ENCODE assay signal across 9 cellular contexts in the genomic region with DNA sequence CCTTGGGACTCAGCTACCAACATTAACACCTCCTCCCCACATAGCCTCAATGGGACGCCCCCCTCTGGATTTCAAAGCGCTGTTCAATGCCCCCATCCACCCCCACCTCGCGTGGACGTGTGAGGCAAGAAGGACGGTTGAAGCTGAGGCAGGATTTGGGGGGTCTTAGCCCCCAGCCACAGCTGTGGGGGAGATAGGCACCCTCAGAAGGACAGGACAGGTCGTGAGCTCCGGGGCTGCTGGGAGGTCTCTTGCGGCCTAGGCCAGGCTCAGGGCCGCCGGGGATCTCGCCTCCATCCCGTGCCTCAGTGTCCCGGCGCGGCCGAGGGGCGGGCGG. TPM values are rescaled to one million over a fixed set of nuclear protein-coding genes. Genes with fewer than 3 reads are reported as not detected.
A peak's percentile ranks its signal among the peaks of the same experiment; 100 is the strongest.
DNase-seq lines count a peak whose midpoint lies in the region; ATAC-seq and TF ChIP-seq lines count a peak whose summit lies in the region.
"Had no signal": no experiment of that assay in that cellular context is flagged by ENCODE, and none has a peak within 500 bp of the region (broad histone marks: within the 10 kb centered on the region; RNA-seq: fewer than 3 reads in every experiment).

No MANE protein-coding gene starts in this region.

- H3K9me3 Mint-ChIP-seq in activated T-helper 1 cell treated with anti-CD3 and anti-CD28 coated beads, Interleukin-12 subunit alpha, Interleukin-12 subunit beta, Interleukin-2, Interleukin-4 antibody, amounts not matched to agents 30 ng/mL and 10 ng/mL and 1 ng/mL, durations not matched to agents 14 hours and 24 hours and 36 hours = no peaks in the 10 kb centered on the region
- no peaks in the 10 kb centered on the region for H3K9me3 Mint-ChIP-seq in stimulated activated naive CD8-positive, alpha-beta T cell treated with anti-CD3 and anti-CD28 coated beads, Interleukin-15, amount 100 ng/mL, for 72 hours

- no peak overlapping the region for H3K27ac ChIP-seq in iPS-18a (ENCODE audit: low read length)

- in situ Hi-C loops in G401 (cut with HindIII; ENCODE audit: low sequenced_read_pairs) = loop anchor here (5.0 kb wide), 1 partner anchor 168 kb away; no protein-coding TSS in a partner anchor

- peaks cover 15% of the 10 kb centered on the region for H3K27me3 Mint-ChIP-seq in activated T-helper 1 cell treated with anti-CD3 and anti-CD28 coated beads, Interleukin-12 subunit alpha, Interleukin-12 subunit beta, Interleukin-2, Interleukin-4 antibody, amounts not matched to agents 30 ng/mL and 10 ng/mL and 1 ng/mL, durations not matched to agents 14 hours and 24 hours and 36 hours (ENCODE audit: insufficient read depth)
- H3K27me3 Mint-ChIP-seq in stimulated activated naive CD8-positive, alpha-beta T cell treated with anti-CD3 and anti-CD28 coated beads, Interleukin-15, amount 100 ng/mL, for 72 hours = peaks cover 10% of the 10 kb centered on the region

- H3K27ac Mint-ChIP-seq in activated T-helper 1 cell treated with anti-CD3 and anti-CD28 coated beads, Interleukin-12 subunit alpha, Interleukin-12 subunit beta, Interleukin-2, Interleukin-4 antibody, amounts not matched to agents 30 ng/mL and 10 ng/mL and 1 ng/mL, durations not matched to agents 14 hours and 24 hours and 36 hours = peak overlapping the region; percentile 64
- H3K27ac Mint-ChIP-seq in stimulated activated naive CD8-positive, alpha-beta T cell treated with anti-CD3 and anti-CD28 coated beads, Interleukin-15, amount 100 ng/mL, for 72 hours = peak overlapping the region in 1 of 2 donors; percentile 77

- no peaks in the 10 kb centered on the region for H3K36me3 ChIP-seq in iPS-18a (ENCODE audit: control insufficient read depth, low read depth, low read length)

- H3K4me1 Mint-ChIP-seq in activated T-helper 1 cell treated with anti-CD3 and anti-CD28 coated beads, Interleukin-12 subunit alpha, Interleukin-12 subunit beta, Interleukin-2, Interleukin-4 antibody, amounts not matched to agents 30 ng/mL and 10 ng/mL and 1 ng/mL, durations not matched to agents 14 hours and 24 hours and 36 hours (ENCODE audit: low read depth) = peaks cover 23% of the 10 kb centered on the region
- peaks cover 33% of the 10 kb centered on the region for H3K4me1 Mint-ChIP-seq in stimulated activated naive CD8-positive, alpha-beta T cell treated with anti-CD3 and anti-CD28 coated beads, Interleukin-15, amount 100 ng/mL, for 72 hours

- H3K4me3 ChIP-seq in HFF-Myc (replicated peaks; ENCODE audit: low read depth, low read length) (peak overlapping the region; percentile 56), iPS-18a (ENCODE audit: low read length) (peak overlapping the region; percentile 62)

- no peak for TF ChIP-seq CTCF in HFF-Myc (IDR thresholded peaks at IDR 0.05; ENCODE audit: low read depth, low read length, missing control alignments)

- no peaks in the 10 kb centered on the region for H3K36me3 Mint-ChIP-seq in activated T-helper 1 cell treated with anti-CD3 and anti-CD28 coated beads, Interleukin-12 subunit alpha, Interleukin-12 subunit beta, Interleukin-2, Interleukin-4 antibody, amounts not matched to agents 30 ng/mL and 10 ng/mL and 1 ng/mL, durations not matched to agents 14 hours and 24 hours and 36 hours (ENCODE audit: low read depth)

- no peaks in the 10 kb centered on the region for H3K9me3 ChIP-seq in iPS-18a (ENCODE audit: control insufficient read depth, low read depth, low read length)

- intact Hi-C loops in activated T-helper 1 cell treated with anti-CD3 and anti-CD28 coated beads, Interleukin-12 subunit alpha, Interleukin-12 subunit beta, Interleukin-2, Interleukin-4 antibody, amounts not matched to agents 30 ng/mL and 10 ng/mL and 1 ng/mL, durations not matched to agents 14 hours and 24 hours and 36 hours (cut with micrococcal nuclease) = no loop called here

- ATAC-seq in stimulated activated naive CD8-positive, alpha-beta T cell treated with anti-CD3 and anti-CD28 coated beads, Interleukin-15, amount 100 ng/mL, for 72 hours = peak; percentile 8
- ATAC-seq in GM18858 (IDR thresholded peaks at IDR 0.05; ENCODE audit: unreplicated experiment) (no peak), HG03342 (IDR thresholded peaks at IDR 0.05; ENCODE audit: unreplicated experiment) (no peak)

- H3K9ac ChIP-seq in iPS-18a (ENCODE audit: low read length) = no peak overlapping the region

- peak overlapping the region; percentile 61 for H3K4me3 Mint-ChIP-seq in activated T-helper 1 cell treated with anti-CD3 and anti-CD28 coated beads, Interleukin-12 subunit alpha, Interleukin-12 subunit beta, Interleukin-2, Interleukin-4 antibody, amounts not matched to agents 30 ng/mL and 10 ng/mL and 1 ng/mL, durations not matched to agents 14 hours and 24 hours and 36 hours
- H3K4me3 Mint-ChIP-seq in stimulated activated naive CD8-positive, alpha-beta T cell treated with anti-CD3 and anti-CD28 coated beads, Interleukin-15, amount 100 ng/mL, for 72 hours = peak overlapping the region; percentile 73 to 74

- DNase-seq in HFF-Myc (ENCODE audit: extremely low read depth, low read depth) (no peak), G401 (ENCODE audit: low spot score) (no peak)
- DNase-seq in activated T-helper 1 cell treated with anti-CD3 and anti-CD28 coated beads, Interleukin-12 subunit alpha, Interleukin-12 subunit beta, Interleukin-2, Interleukin-4 antibody, amounts not matched to agents 30 ng/mL and 10 ng/mL and 1 ng/mL, durations not matched to agents 14 hours and 24 hours and 36 hours (ENCODE audit: low spot score) = no peak
- peak in 1 of 2 donors; percentile 25 for DNase-seq in stimulated activated naive CD8-positive, alpha-beta T cell treated with anti-CD3 and anti-CD28 coated beads, Interleukin-15, amount 100 ng/mL, for 72 hours
- DNase-seq in stimulated activated CD4-positive, alpha-beta T cell treated with anti-CD3 and anti-CD28 coated beads, Interleukin-4, amount 100 ng/mL, for 1 hour = no peak

- H3K27me3 ChIP-seq in iPS-18a (ENCODE audit: control insufficient read depth, insufficient read depth, low read length) = peaks cover 25% of the 10 kb centered on the region

- H3K4me1 ChIP-seq in iPS-18a (ENCODE audit: control insufficient read depth, low read depth, low read length) = peaks cover 4% of the 10 kb centered on the region

RNA-seq across cellular contexts. Expression of a gene that starts 8.3 kb away (rescaled TPM):
- not detected in 2 replicates for total RNA-seq in activated T-helper 1 cell treated with anti-CD3 and anti-CD28 coated beads, Interleukin-12 subunit alpha, Interleukin-12 subunit beta, Interleukin-2, Interleukin-4 antibody, amounts not matched to agents 30 ng/mL and 10 ng/mL and 1 ng/mL, durations not matched to agents 14 hours and 24 hours and 36 hours
- 0.41 TPM in 1 of 2 replicates, not detected in the other for total RNA-seq in G401 (2014; rRNA removed; shearing (Covaris generic))
- total RNA-seq: lower leg skin had no signal

RNA-seq across cellular contexts. Expression of a gene that starts 23.0 kb away (rescaled TPM):
- total RNA-seq in activated T-helper 1 cell treated with anti-CD3 and anti-CD28 coated beads, Interleukin-12 subunit alpha, Interleukin-12 subunit beta, Interleukin-2, Interleukin-4 antibody, amounts not matched to agents 30 ng/mL and 10 ng/mL and 1 ng/mL, durations not matched to agents 14 hours and 24 hours and 36 hours = 81.4 and 85.7 TPM in 2 replicates
- 103 and 105 TPM in 2 replicates for total RNA-seq in G401 (2014; rRNA removed; shearing (Covaris generic))

RNA-seq across cellular contexts. Expression of a gene that starts 35.5 kb away (rescaled TPM):
- total RNA-seq in activated T-helper 1 cell treated with anti-CD3 and anti-CD28 coated beads, Interleukin-12 subunit alpha, Interleukin-12 subunit beta, Interleukin-2, Interleukin-4 antibody, amounts not matched to agents 30 ng/mL and 10 ng/mL and 1 ng/mL, durations not matched to agents 14 hours and 24 hours and 36 hours = 65.6 and 66.0 TPM in 2 replicates
- 26.6 and 40.0 TPM in 2 replicates for total RNA-seq in G401 (2014; rRNA removed; shearing (Covaris generic))

RNA-seq across cellular contexts. Expression of a gene that starts 45.0 kb away (rescaled TPM):
- total RNA-seq in activated T-helper 1 cell treated with anti-CD3 and anti-CD28 coated beads, Interleukin-12 subunit alpha, Interleukin-12 subunit beta, Interleukin-2, Interleukin-4 antibody, amounts not matched to agents 30 ng/mL and 10 ng/mL and 1 ng/mL, durations not matched to agents 14 hours and 24 hours and 36 hours = 107 and 111 TPM in 2 replicates
- total RNA-seq in G401 (2014; rRNA removed; shearing (Covaris generic)) = 43.8 and 43.9 TPM in 2 replicates

RNA-seq across cellular contexts. Expression of a gene that starts 49.1 kb away (rescaled TPM):
- total RNA-seq in activated T-helper 1 cell treated with anti-CD3 and anti-CD28 coated beads, Interleukin-12 subunit alpha, Interleukin-12 subunit beta, Interleukin-2, Interleukin-4 antibody, amounts not matched to agents 30 ng/mL and 10 ng/mL and 1 ng/mL, durations not matched to agents 14 hours and 24 hours and 36 hours = 344 and 350 TPM in 2 replicates
- total RNA-seq in G401 (2014; rRNA removed; shearing (Covaris generic)) = 302 and 381 TPM in 2 replicates
